Comparison of ENCODE assay signal across 29 cellular contexts in the genomic region with DNA sequence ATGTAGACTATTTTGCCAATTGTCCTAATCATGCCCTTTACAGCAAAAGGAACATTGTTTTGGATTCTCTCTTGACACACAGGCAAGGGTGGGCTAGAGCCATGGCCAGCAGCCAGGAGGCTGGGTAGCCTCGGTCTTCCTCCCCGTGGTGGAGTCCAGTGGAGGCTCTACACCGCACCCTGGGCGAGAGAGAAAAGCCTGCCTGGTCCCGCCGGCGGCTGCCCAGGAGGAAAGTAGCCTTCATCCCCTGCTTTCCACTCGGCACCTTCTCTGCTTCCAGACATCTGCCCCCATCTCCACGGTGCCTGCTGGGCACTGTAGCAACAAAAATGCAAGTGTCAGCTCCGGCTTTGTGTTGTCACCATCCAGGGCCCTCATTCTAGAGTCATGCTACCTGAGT. TPM values are rescaled to one million over a fixed set of nuclear protein-coding genes. Genes with fewer than 3 reads are reported as not detected.
DNase-seq lines count a peak whose midpoint lies in the region; ATAC-seq, FAIRE-seq and TF ChIP-seq lines count a peak whose summit lies in the region.
"Had no signal": no experiment of that assay in that cellular context is flagged by ENCODE, and none has a peak within 500 bp of the region (broad histone marks: within the 10 kb centered on the region; RNA-seq: fewer than 3 reads in every experiment).

No MANE protein-coding gene starts in this region.

- H3K27ac ChIP-seq in GM23338 (ENCODE audit: low read depth) (no peak overlapping the region), kidney (ENCODE audit: low read depth in 2 of 2, low read length in 2 of 2) (no peak overlapping the region), parathyroid adenoma (no peak overlapping the region), spleen (no peak overlapping the region)
- H3K27ac ChIP-seq: BLaER1 had no signal

- H3K79me2 ChIP-seq in GM23338 (replicated peaks; ENCODE audit: insufficient read depth) (no peaks in the 10 kb centered on the region), parathyroid adenoma (no peaks in the 10 kb centered on the region)

- intact Hi-C loops in kidney (cut with DNase I) = no loop called here
- intact Hi-C loops in spleen (cut with DNase I; ENCODE audit: low total_unique reads) = no loop called here

- H3K36me3 Mint-ChIP-seq in GM23338 (ENCODE audit: low read depth) (no peaks in the 10 kb centered on the region), chondrocyte (ENCODE audit: low read depth) (no peaks in the 10 kb centered on the region)
- H3K36me3 Mint-ChIP-seq in natural killer cell treated with Interleukin-12 subunit alpha and Interleukin-12 subunit beta and Interleukin-15 and Interleukin-18, amount 100 ng/mL, for 72 hours = no peaks in the 10 kb centered on the region
- H3K36me3 Mint-ChIP-seq: CD14-positive monocyte; CD4-positive, alpha-beta memory T cell; CD4-positive, CD25-positive, alpha-beta regulatory T cell; CD8-positive, alpha-beta memory T cell had no signal

- H3K4me3 ChIP-seq in GM23338 (no peak overlapping the region), kidney (ENCODE audit: low read length in 2 of 2) (no peak overlapping the region), parathyroid adenoma (ENCODE audit: low read depth, low read length) (no peak overlapping the region), spleen (no peak overlapping the region)
- H3K4me3 ChIP-seq: BLaER1, GM12878 had no signal

- H3K4me1 ChIP-seq in GM23338 (ENCODE audit: insufficient read depth) (no peaks in the 10 kb centered on the region), kidney (ENCODE audit: control insufficient read depth in 1 of 2, insufficient read depth in 1 of 2, low read depth in 1 of 2, low read length in 2 of 2) (no peaks in the 10 kb centered on the region), parathyroid adenoma (no peaks in the 10 kb centered on the region), spleen (no peaks in the 10 kb centered on the region)
- H3K4me1 ChIP-seq: BE2C, BLaER1 had no signal

- H3K4me3 Mint-ChIP-seq in GM23338 = no peak overlapping the region
- H3K4me3 Mint-ChIP-seq in natural killer cell treated with Interleukin-12 subunit alpha and Interleukin-12 subunit beta and Interleukin-15 and Interleukin-18, amount 100 ng/mL, for 72 hours = no peak overlapping the region
- H3K4me3 Mint-ChIP-seq in chondrocyte (ENCODE audit: unreplicated experiment) = no peak overlapping the region
- H3K4me3 Mint-ChIP-seq: CD14-positive monocyte; CD4-positive, alpha-beta memory T cell; CD4-positive, CD25-positive, alpha-beta regulatory T cell; CD8-positive, alpha-beta memory T cell had no signal

- no peaks in the 10 kb centered on the region for H3K9me3 Mint-ChIP-seq in GM23338
- no peaks in the 10 kb centered on the region for H3K9me3 Mint-ChIP-seq in natural killer cell treated with Interleukin-12 subunit alpha and Interleukin-12 subunit beta and Interleukin-15 and Interleukin-18, amount 100 ng/mL, for 72 hours
- H3K9me3 Mint-ChIP-seq in chondrocyte (ENCODE audit: low read depth) = no peaks in the 10 kb centered on the region
- H3K9me3 Mint-ChIP-seq: CD4-positive, alpha-beta memory T cell; CD8-positive, alpha-beta memory T cell had no signal

- H3K36me3 ChIP-seq in GM23338 (ENCODE audit: insufficient read depth) = no peaks in the 10 kb centered on the region
- H3K36me3 ChIP-seq in kidney (ENCODE audit: control insufficient read depth in 1 of 2, insufficient read depth in 2 of 2, low read length in 2 of 2) = no peaks in the 10 kb centered on the region
- H3K36me3 ChIP-seq in parathyroid adenoma (ENCODE audit: control insufficient read depth, insufficient read depth, low read length) = no peaks in the 10 kb centered on the region
- H3K36me3 ChIP-seq in spleen = no peaks in the 10 kb centered on the region
- H3K36me3 ChIP-seq: BE2C, BLaER1 had no signal

- WGBS in spleen, 5 donors = 79 to 88% (median 83%) methylated on average over 10 of the region's 10 CpGs

- H3K27ac Mint-ChIP-seq in GM23338 (no peak overlapping the region), chondrocyte (ENCODE audit: unreplicated experiment) (no peak overlapping the region)
- H3K27ac Mint-ChIP-seq in natural killer cell treated with Interleukin-12 subunit alpha and Interleukin-12 subunit beta and Interleukin-15 and Interleukin-18, amount 100 ng/mL, for 72 hours = no peak overlapping the region
- H3K27ac Mint-ChIP-seq: CD14-positive monocyte; CD4-positive, alpha-beta memory T cell; CD4-positive, CD25-positive, alpha-beta regulatory T cell; CD8-positive, alpha-beta memory T cell had no signal

- H2AFZ ChIP-seq in GM23338 (0 out of 2 replicates have a peak overlapping the region, but pooled peaks have one; percentile 23), parathyroid adenoma (peak overlapping the region; percentile 38)

- H3K4me1 Mint-ChIP-seq in GM23338 = peaks cover 6% of the 10 kb centered on the region; the same call in 2 of the 3 replicates
- H3K4me1 Mint-ChIP-seq in natural killer cell treated with Interleukin-12 subunit alpha and Interleukin-12 subunit beta and Interleukin-15 and Interleukin-18, amount 100 ng/mL, for 72 hours (ENCODE audit: low read depth in 2 of 2) = no peaks in the 10 kb centered on the region
- H3K4me1 Mint-ChIP-seq in chondrocyte (ENCODE audit: low read depth) = no peaks in the 10 kb centered on the region
- H3K4me1 Mint-ChIP-seq: CD14-positive monocyte; CD4-positive, alpha-beta memory T cell; CD4-positive, CD25-positive, alpha-beta regulatory T cell; CD8-positive, alpha-beta memory T cell had no signal

- DNase-seq in GM23338 (ENCODE audit: low spot score) = no peak
- peak; percentile 53 for DNase-seq in kidney
- peak; percentile 28 for DNase-seq in spleen
- no peak for DNase-seq in cerebellum (ENCODE audit: low spot score)
- DNase-seq in natural killer cell treated with Interleukin-12 subunit alpha and Interleukin-12 subunit beta and Interleukin-15 and Interleukin-18, amount 100 ng/mL, for 72 hours (ENCODE audit: low spot score) = no peak
- DNase-seq in chondrocyte (ENCODE audit: low spot score) = no peak
- DNase-seq: 8988T; ACHN; BE2C; Caco-2; Calu3; CD4-positive, alpha-beta memory T cell; CD4-positive, CD25-positive, alpha-beta regulatory T cell; CD8-positive, alpha-beta memory T cell; DND-41; EL; GDM1 had no signal

- H4K20me1 ChIP-seq in GM23338 (replicated peaks; ENCODE audit: insufficient read depth) = no peaks in the 10 kb centered on the region
- H4K20me1 ChIP-seq: BLaER1 had no signal

- peaks cover 5% of the 10 kb centered on the region for H3K27me3 Mint-ChIP-seq in GM23338 (ENCODE audit: insufficient read depth, low read depth, poor library complexity)
- peaks cover 0 to 7% of the 10 kb centered on the region in 2 donors for H3K27me3 Mint-ChIP-seq in natural killer cell treated with Interleukin-12 subunit alpha and Interleukin-12 subunit beta and Interleukin-15 and Interleukin-18, amount 100 ng/mL, for 72 hours
- peaks cover 23% of the 10 kb centered on the region for H3K27me3 Mint-ChIP-seq in chondrocyte (ENCODE audit: low read depth)

- H3F3A ChIP-seq in GM23338 (replicated peaks; ENCODE audit: low read depth) = no peaks in the 10 kb centered on the region

- H3K9me2 ChIP-seq in GM23338 (ENCODE audit: insufficient read depth) = no peaks in the 10 kb centered on the region

- H3K9me3 ChIP-seq in kidney (ENCODE audit: control insufficient read depth in 1 of 2, low read length in 2 of 2) = no peaks in the 10 kb centered on the region
- H3K9me3 ChIP-seq in parathyroid adenoma (ENCODE audit: control insufficient read depth, low read length) = no peaks in the 10 kb centered on the region
- H3K9me3 ChIP-seq in spleen = no peaks in the 10 kb centered on the region
- H3K9me3 ChIP-seq: BE2C, BLaER1, Caco-2 had no signal

- H3K27me3 ChIP-seq in GM23338 (ENCODE audit: insufficient read depth) (no peaks in the 10 kb centered on the region), parathyroid adenoma (ENCODE audit: control insufficient read depth, insufficient read depth, low read length) (no peaks in the 10 kb centered on the region), spleen (replicated peaks in 1 of 7) (no peaks in the 10 kb centered on the region)
- H3K27me3 ChIP-seq: BE2C, BLaER1 had no signal

- ATAC-seq in GM23338 = no peak
- no peak for ATAC-seq in natural killer cell treated with Interleukin-12 subunit alpha and Interleukin-12 subunit beta and Interleukin-15 and Interleukin-18, amount 100 ng/mL, for 72 hours
- ATAC-seq: GM12878 had no signal

- TF ChIP-seq CTCF in GM23338 (conservative IDR thresholded peaks at IDR 0.05; ENCODE audit: low read depth in 2 of 2) = no peak
- no peak for TF ChIP-seq CTCF in kidney (IDR thresholded peaks at IDR 0.05; ENCODE audit: borderline replicate concordance, extremely low read depth, insufficient read depth)
- TF ChIP-seq CTCF in parathyroid adenoma (IDR thresholded peaks at IDR 0.05) = no peak
- TF ChIP-seq CTCF in spleen (IDR thresholded peaks at IDR 0.05 in 8 of 11, conservative IDR thresholded peaks at IDR 0.05 in 3 of 11) = no peak
- no peak for TF ChIP-seq CTCF in chondrocyte (IDR thresholded peaks at IDR 0.05)

- no peak for FAIRE-seq in kidney (lab: Jason Lieb, UNC)
- FAIRE-seq: A204.1, D721Med, GM12878, GM12892, GM18507 had no signal

- H3K4me2 ChIP-seq in GM23338 (no peak overlapping the region), parathyroid adenoma (ENCODE audit: low read length) (no peak overlapping the region)
- H3K4me2 ChIP-seq: BLaER1 had no signal

- H3K9ac ChIP-seq in kidney (ENCODE audit: low read length in 2 of 2) (no peak overlapping the region), parathyroid adenoma (no peak overlapping the region)
- H3K9ac ChIP-seq: BLaER1 had no signal

- TF ChIP-seq POLR2A in spleen (IDR thresholded peaks at IDR 0.05) = no peak

TF ChIP-seq in GM23338, 12 proteins besides CTCF, POLR2A, EP300 and RAD21 (continues in another document):
- TF ChIP-seq ZNF114 (CRISPR knock-in tag; IDR thresholded peaks at IDR 0.05) = no peak

RNA-seq across cellular contexts. Expression of gene PROK1, which starts 21.6 kb away (rescaled TPM):
- total RNA-seq in GM23338 (2014; rRNA removed; shearing (Covaris generic)) = not detected in 2 replicates
- polyA plus RNA-seq in GM23338 (2016; fragmentation: Nextera tagmentation; extraction: Ambion mirVana) (not detected in 2 replicates), kidney (ENCODE audit: insufficient read depth, low read depth, low replicate concordance) (not detected), spleen (1 to 10 TPM in 1 of 3 donors, under 1 TPM in 1, not detected in 1; 0.07 to 2.5 TPM)
- total RNA-seq in kidney (not detected), spleen (1 to 10 TPM in 1 of 7 donors, under 1 TPM in 4, not detected in 2; 0.20 to 1.1 (median 0.51) TPM), cerebellum (not detected), chondrocyte (not detected in 3 replicates)
- total RNA-seq in natural killer cell treated with Interleukin-12 subunit alpha and Interleukin-12 subunit beta and Interleukin-15 and Interleukin-18, amount 100 ng/mL, for 72 hours = under 1 TPM in 1 of 2 donors, not detected in 1; 0.21 TPM
- total RNA-seq: A673; Caco-2; Calu3; CD4-positive, alpha-beta memory T cell; CD4-positive, CD25-positive, alpha-beta regulatory T cell; CD8-positive, alpha-beta memory T cell; Daoy; G401; GM12878 had no signal
- polyA plus RNA-seq: AG04450; CD14-positive monocyte; CD4-positive, alpha-beta memory T cell; CD4-positive, CD25-positive, alpha-beta regulatory T cell; CD8-positive, alpha-beta memory T cell; GM12878 had no signal

RNA-seq across cellular contexts. Expression of gene KCNA10, which starts 46.4 kb away (rescaled TPM):
- not detected in 2 replicates for total RNA-seq in GM23338 (2014; rRNA removed; shearing (Covaris generic))
- polyA plus RNA-seq in GM23338 (2016; fragmentation: Nextera tagmentation; extraction: Ambion mirVana) = not detected in 2 replicates
- not detected for total RNA-seq in kidney
- polyA plus RNA-seq in kidney (ENCODE audit: insufficient read depth, low read depth, low replicate concordance) = not detected
- under 1 TPM in 1 of 7 donors, not detected in 6; 0.28 TPM for total RNA-seq in spleen
- not detected for polyA plus RNA-seq in spleen
- not detected for total RNA-seq in cerebellum
- total RNA-seq in natural killer cell treated with Interleukin-12 subunit alpha and Interleukin-12 subunit beta and Interleukin-15 and Interleukin-18, amount 100 ng/mL, for 72 hours = not detected
- total RNA-seq in chondrocyte = not detected in 3 replicates
- total RNA-seq: A673; Caco-2; Calu3; CD4-positive, alpha-beta memory T cell; CD4-positive, CD25-positive, alpha-beta regulatory T cell; CD8-positive, alpha-beta memory T cell; Daoy; G401; GM12878 had no signal
- polyA plus RNA-seq: AG04450; CD14-positive monocyte; CD4-positive, alpha-beta memory T cell; CD4-positive, CD25-positive, alpha-beta regulatory T cell; CD8-positive, alpha-beta memory T cell; GM12878 had no signal

Comparison
In these comparisons a context has a peak if more than half of its experiments do, and no peak if none do; other contexts are left out.
1. DNase-seq: peak in kidney (single experiment) and spleen (single experiment); none in GM23338 (single experiment), cerebellum (single experiment), natural killer cell treated with Interleukin-12 subunit alpha and Interleukin-12 subunit beta and Interleukin-15 and Interleukin-18, amount 100 ng/mL, for 72 hours (single experiment) and chondrocyte (single experiment).